ENCODE assay signal across 1 cellular context in the genomic region with DNA sequence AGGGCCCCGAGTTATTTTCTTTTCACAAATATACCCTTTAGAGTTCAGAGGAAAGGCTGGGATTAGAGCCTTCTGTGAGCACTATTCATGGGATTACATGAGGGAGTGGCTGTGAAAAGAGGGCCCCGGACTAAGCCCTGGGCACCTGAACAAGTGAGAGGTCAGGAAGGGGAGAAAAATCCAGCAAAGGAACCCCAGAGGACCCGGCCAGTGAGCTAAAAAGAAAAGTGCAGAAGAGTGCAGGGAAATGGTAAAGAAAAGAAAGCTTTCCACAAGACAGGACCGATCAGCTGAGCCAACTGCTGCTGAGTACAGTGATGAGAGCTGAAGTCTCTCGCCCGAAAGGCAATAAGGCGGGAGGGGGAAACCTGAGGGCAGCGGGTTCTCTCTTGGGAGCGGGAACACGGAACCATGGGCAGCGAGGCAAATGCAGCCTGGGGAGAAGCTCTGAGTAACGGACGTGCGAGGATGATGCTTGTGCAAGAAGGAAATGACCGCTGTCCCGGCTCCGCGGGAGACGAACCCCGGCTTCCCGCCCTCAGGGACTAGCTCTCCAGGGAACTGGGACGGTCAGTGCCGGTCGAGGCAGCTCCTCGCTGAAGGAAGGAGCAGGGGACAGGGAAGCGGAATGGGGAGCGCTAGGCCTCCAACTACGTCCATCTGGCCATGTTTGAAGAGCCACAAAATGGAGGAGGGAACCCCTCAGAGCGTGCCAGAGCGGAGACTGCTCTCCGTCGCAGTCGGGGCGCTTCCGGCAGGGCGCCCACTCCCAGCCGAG.
TF ChIP-seq lines count a peak whose summit lies in the region.

No MANE protein-coding gene starts in this region.

TF ChIP-seq in HepG2, 621 proteins besides CTCF, POLR2A, EP300 and RAD21 (continued from another document):
- TF ChIP-seq TEAD2 (CRISPR knock-in tag; IDR thresholded peaks at IDR 0.05) = no peak; the same call in 1 of the 2 replicates
- TF ChIP-seq PLRG1 (conservative IDR thresholded peaks at IDR 0.05) = no peak
- TF ChIP-seq SRY (CRISPR knock-in tag; IDR thresholded peaks at IDR 0.05) = no peak
- TF ChIP-seq BRD4 (CRISPR knock-in tag; IDR thresholded peaks at IDR 0.05) = peak; percentile 13; the same call in 1 of the 2 replicates
- TF ChIP-seq ZNF83 (CRISPR knock-in tag; IDR thresholded peaks at IDR 0.05; ENCODE audit: borderline replicate concordance) = no peak
- TF ChIP-seq ZNF224 (CRISPR knock-in tag; IDR thresholded peaks at IDR 0.05) = peak; percentile 13; the same call in 1 of the 2 replicates
- no peak for TF ChIP-seq NONO (IDR thresholded peaks at IDR 0.05)
- TF ChIP-seq NONO (CRISPR knock-in tag; conservative IDR thresholded peaks at IDR 0.05) = no peak
- no peak for TF ChIP-seq ZNF3 (CRISPR knock-in tag; IDR thresholded peaks at IDR 0.05)
- no peak for TF ChIP-seq ZNF331 (CRISPR knock-in tag; IDR thresholded peaks at IDR 0.05)
- TF ChIP-seq, protein P1, sequence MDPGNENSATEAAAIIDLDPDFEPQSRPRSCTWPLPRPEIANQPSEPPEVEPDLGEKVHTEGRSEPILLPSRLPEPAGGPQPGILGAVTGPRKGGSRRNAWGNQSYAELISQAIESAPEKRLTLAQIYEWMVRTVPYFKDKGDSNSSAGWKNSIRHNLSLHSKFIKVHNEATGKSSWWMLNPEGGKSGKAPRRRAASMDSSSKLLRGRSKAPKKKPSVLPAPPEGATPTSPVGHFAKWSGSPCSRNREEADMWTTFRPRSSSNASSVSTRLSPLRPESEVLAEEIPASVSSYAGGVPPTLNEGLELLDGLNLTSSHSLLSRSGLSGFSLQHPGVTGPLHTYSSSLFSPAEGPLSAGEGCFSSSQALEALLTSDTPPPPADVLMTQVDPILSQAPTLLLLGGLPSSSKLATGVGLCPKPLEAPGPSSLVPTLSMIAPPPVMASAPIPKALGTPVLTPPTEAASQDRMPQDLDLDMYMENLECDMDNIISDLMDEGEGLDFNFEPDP (CRISPR knock-in tag; conservative IDR thresholded peaks at IDR 0.05) = 0 out of 2 replicates have a peak, but pooled peaks have one; percentile 31
- no peak for TF ChIP-seq ZBTB21 (CRISPR knock-in tag; IDR thresholded peaks at IDR 0.05)
- TF ChIP-seq ZBTB20 (CRISPR knock-in tag; IDR thresholded peaks at IDR 0.05; ENCODE audit: borderline replicate concordance, low read depth) = no peak
- 0 out of 2 replicates have a peak, but pooled peaks have one; percentile 49 for TF ChIP-seq ZNF816 (CRISPR knock-in tag; IDR thresholded peaks at IDR 0.05; ENCODE audit: borderline replicate concordance)
- TF ChIP-seq MLLT10 (CRISPR knock-in tag; IDR thresholded peaks at IDR 0.05) = no peak
- no peak for TF ChIP-seq NAIF1 (CRISPR knock-in tag; IDR thresholded peaks at IDR 0.05; ENCODE audit: borderline replicate concordance)
- TF ChIP-seq ZNF589 (CRISPR knock-in tag; conservative IDR thresholded peaks at IDR 0.05) = no peak
- 0 out of 2 replicates have a peak, but pooled peaks have one; percentile 43 for TF ChIP-seq SMAD1 (CRISPR knock-in tag; IDR thresholded peaks at IDR 0.05; ENCODE audit: borderline replicate concordance, low read depth)
- TF ChIP-seq ZNF761 (CRISPR knock-in tag; conservative IDR thresholded peaks at IDR 0.05) = 0 out of 2 replicates have a peak, but pooled peaks have one; percentile 44
- TF ChIP-seq, protein P2, sequence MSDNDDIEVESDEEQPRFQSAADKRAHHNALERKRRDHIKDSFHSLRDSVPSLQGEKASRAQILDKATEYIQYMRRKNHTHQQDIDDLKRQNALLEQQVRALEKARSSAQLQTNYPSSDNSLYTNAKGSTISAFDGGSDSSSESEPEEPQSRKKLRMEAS (IDR thresholded peaks at IDR 0.05) = 0 out of 2 replicates have a peak, but pooled peaks have one; percentile 25
- no peak for TF ChIP-seq ZNF20 (CRISPR knock-in tag; IDR thresholded peaks at IDR 0.05)
- TF ChIP-seq ZNF839 (CRISPR knock-in tag; IDR thresholded peaks at IDR 0.05; ENCODE audit: borderline replicate concordance) = peak; percentile 20; the same call in 1 of the 2 replicates
- TF ChIP-seq EHMT2 (IDR thresholded peaks at IDR 0.05; ENCODE audit: borderline replicate concordance, low read depth, low read length) = no peak
- TF ChIP-seq TAF1 (CRISPR knock-in tag; IDR thresholded peaks at IDR 0.05) = no peak
- TF ChIP-seq ZNF546 (CRISPR knock-in tag; conservative IDR thresholded peaks at IDR 0.05) = no peak
- TF ChIP-seq, protein P3, sequence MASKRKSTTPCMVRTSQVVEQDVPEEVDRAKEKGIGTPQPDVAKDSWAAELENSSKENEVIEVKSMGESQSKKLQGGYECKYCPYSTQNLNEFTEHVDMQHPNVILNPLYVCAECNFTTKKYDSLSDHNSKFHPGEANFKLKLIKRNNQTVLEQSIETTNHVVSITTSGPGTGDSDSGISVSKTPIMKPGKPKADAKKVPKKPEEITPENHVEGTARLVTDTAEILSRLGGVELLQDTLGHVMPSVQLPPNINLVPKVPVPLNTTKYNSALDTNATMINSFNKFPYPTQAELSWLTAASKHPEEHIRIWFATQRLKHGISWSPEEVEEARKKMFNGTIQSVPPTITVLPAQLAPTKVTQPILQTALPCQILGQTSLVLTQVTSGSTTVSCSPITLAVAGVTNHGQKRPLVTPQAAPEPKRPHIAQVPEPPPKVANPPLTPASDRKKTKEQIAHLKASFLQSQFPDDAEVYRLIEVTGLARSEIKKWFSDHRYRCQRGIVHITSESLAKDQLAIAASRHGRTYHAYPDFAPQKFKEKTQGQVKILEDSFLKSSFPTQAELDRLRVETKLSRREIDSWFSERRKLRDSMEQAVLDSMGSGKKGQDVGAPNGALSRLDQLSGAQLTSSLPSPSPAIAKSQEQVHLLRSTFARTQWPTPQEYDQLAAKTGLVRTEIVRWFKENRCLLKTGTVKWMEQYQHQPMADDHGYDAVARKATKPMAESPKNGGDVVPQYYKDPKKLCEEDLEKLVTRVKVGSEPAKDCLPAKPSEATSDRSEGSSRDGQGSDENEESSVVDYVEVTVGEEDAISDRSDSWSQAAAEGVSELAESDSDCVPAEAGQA (IDR thresholded peaks at IDR 0.05; ENCODE audit: low read depth) = peak; percentile 37
- TF ChIP-seq, protein P3 (CRISPR knock-in tag; IDR thresholded peaks at IDR 0.05; ENCODE audit: borderline replicate concordance) = no peak; the same call in 1 of the 2 replicates
- TF ChIP-seq ZNF432 (CRISPR knock-in tag; IDR thresholded peaks at IDR 0.05; ENCODE audit: borderline replicate concordance) = no peak
- TF ChIP-seq XBP1 (CRISPR knock-in tag; IDR thresholded peaks at IDR 0.05) = peak; percentile 13; the same call in 1 of the 2 replicates
- no peak for TF ChIP-seq GPN1 (CRISPR knock-in tag; IDR thresholded peaks at IDR 0.05; ENCODE audit: borderline replicate concordance)
- 0 out of 2 replicates have a peak, but pooled peaks have one; percentile 55 for TF ChIP-seq HNRNPL (IDR thresholded peaks at IDR 0.05; ENCODE audit: low read depth, low read length)
- TF ChIP-seq ZMYM2 (CRISPR knock-in tag; IDR thresholded peaks at IDR 0.05) = no peak
- 0 out of 2 replicates have a peak, but pooled peaks have one; percentile 2 for TF ChIP-seq ZNF556 (CRISPR knock-in tag; IDR thresholded peaks at IDR 0.05; ENCODE audit: borderline replicate concordance)
- TF ChIP-seq ZC3H4 (CRISPR knock-in tag; IDR thresholded peaks at IDR 0.05; ENCODE audit: borderline replicate concordance) = peak; percentile 67; the same call in 1 of the 2 replicates
- no peak for TF ChIP-seq ZNF547 (CRISPR knock-in tag; IDR thresholded peaks at IDR 0.05)
- no peak for TF ChIP-seq ASH2L (IDR thresholded peaks at IDR 0.05; ENCODE audit: insufficient read length, low read depth, low read length)
- peak; percentile 45; the same call in 1 of the 2 replicates for TF ChIP-seq ZNF552 (CRISPR knock-in tag; IDR thresholded peaks at IDR 0.05; ENCODE audit: borderline replicate concordance)
- 0 out of 2 replicates have a peak, but pooled peaks have one; percentile 29 for TF ChIP-seq ZNF354B (CRISPR knock-in tag; IDR thresholded peaks at IDR 0.05)
- TF ChIP-seq, protein P4, sequence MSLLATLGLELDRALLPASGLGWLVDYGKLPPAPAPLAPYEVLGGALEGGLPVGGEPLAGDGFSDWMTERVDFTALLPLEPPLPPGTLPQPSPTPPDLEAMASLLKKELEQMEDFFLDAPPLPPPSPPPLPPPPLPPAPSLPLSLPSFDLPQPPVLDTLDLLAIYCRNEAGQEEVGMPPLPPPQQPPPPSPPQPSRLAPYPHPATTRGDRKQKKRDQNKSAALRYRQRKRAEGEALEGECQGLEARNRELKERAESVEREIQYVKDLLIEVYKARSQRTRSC (CRISPR knock-in tag; IDR thresholded peaks at IDR 0.05; ENCODE audit: low read depth) = 0 out of 2 replicates have a peak, but pooled peaks have one; percentile 34
- no peak for TF ChIP-seq ZNF792 (CRISPR knock-in tag; IDR thresholded peaks at IDR 0.05)
- TF ChIP-seq ZNF703 (CRISPR knock-in tag; IDR thresholded peaks at IDR 0.05; ENCODE audit: borderline replicate concordance) = no peak
- no peak for TF ChIP-seq ZNF737 (CRISPR knock-in tag; IDR thresholded peaks at IDR 0.05; ENCODE audit: borderline replicate concordance)
